8 cellular contexts compared by ENCODE assay signal in the genomic region with DNA sequence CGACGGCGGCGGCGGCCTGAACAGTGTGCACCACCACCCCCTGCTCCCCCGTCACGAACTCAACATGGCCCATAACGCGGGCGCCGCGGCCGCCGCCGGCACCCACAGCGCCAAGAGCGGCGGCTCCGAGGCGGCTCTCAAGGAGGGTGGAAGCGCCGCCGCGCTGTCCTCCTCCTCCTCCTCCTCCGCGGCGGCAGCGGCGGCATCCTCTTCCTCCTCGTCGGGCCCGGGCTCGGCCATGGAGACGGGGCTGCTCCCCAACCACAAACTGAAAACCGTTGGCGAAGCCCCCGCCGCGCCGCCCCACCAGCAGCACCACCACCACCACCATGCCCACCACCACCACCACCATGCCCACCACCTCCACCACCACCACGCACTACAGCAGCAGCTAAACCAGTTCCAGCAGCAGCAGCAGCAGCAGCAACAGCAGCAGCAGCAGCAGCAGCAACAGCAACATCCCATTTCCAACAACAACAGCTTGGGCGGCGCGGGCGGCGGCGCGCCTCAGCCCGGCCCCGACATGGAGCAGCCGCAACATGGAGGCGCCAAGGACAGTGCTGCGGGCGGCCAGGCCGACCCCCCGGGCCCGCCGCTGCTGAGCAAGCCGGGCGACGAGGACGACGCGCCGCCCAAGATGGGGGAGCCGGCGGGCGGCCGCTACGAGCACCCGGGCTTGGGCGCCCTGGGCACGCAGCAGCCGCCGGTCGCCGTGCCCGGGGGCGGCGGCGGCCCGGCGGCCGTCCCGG. TPM values are rescaled to one million over a fixed set of nuclear protein-coding genes. Genes with fewer than 3 reads are reported as not detected.
DNase-seq lines count a peak whose midpoint lies in the region; ATAC-seq and TF ChIP-seq lines count a peak whose summit lies in the region.

No MANE protein-coding gene starts in this region.

- H3K4me3 ChIP-seq in MG63 (peak overlapping the region; percentile 68), lower lobe of right lung (peak overlapping the region; percentile 71)

- in situ Hi-C loops in Caki2 (cut with HindIII; ENCODE audit: low pct_unique_long_range_greater_than_20kb, low sequenced_read_pairs), result no loop called here

- POLR2A ChIA-PET in activated CD4-positive, alpha-beta T cell treated with anti-CD3 and anti-CD28 coated beads for 36 hours (lab: Charles Lee), result interaction anchor here (0.9 to 2.0 kb wide), 3 partner anchors 10 to 244 kb away, joined by 3 to 4 read pairs (median 3); no protein-coding TSS in a partner anchor

- H3K27me3 Mint-ChIP-seq in activated CD4-positive, alpha-beta T cell treated with anti-CD3 and anti-CD28 coated beads for 36 hours, result no peaks in the 10 kb centered on the region
- peaks cover 19% of the 10 kb centered on the region for H3K27me3 Mint-ChIP-seq in dendritic cell treated with granulocyte-macrophage colony-stimulating factor and Interleukin-4, amounts not matched to agents 40 ng/mL and 50 ng/mL, for 4 days

- intact Hi-C loops in activated CD4-positive, alpha-beta T cell treated with anti-CD3 and anti-CD28 coated beads for 36 hours (cut with DNase I, micrococcal nuclease), result loop anchor here (1.0 to 10.0 kb wide), 10 partner anchors 57 to 497 kb away; no protein-coding TSS in a partner anchor
- intact Hi-C loops in dendritic cell treated with granulocyte-macrophage colony-stimulating factor and Interleukin-4, amounts not matched to agents 40 ng/mL and 50 ng/mL, for 4 days (cut with micrococcal nuclease), result loop anchor here (1.0 to 2.0 kb wide), 2 partner anchors 91 to 213 kb away; no protein-coding TSS in a partner anchor
- intact Hi-C loops in lower lobe of right lung (cut with DNase I), result no loop called here

- no peaks in the 10 kb centered on the region for H3K9me3 Mint-ChIP-seq in activated CD4-positive, alpha-beta T cell treated with anti-CD3 and anti-CD28 coated beads for 36 hours (ENCODE audit: low read depth)
- no peaks in the 10 kb centered on the region for H3K9me3 Mint-ChIP-seq in dendritic cell treated with granulocyte-macrophage colony-stimulating factor and Interleukin-4, amounts not matched to agents 40 ng/mL and 50 ng/mL, for 4 days

- DNase-seq in Caki2 (ENCODE audit: low read depth) (peak; percentile 56), MG63 (peak; percentile 56), lower lobe of right lung (peak; percentile 74), A172 (ENCODE audit: low spot score) (no peak)
- DNase-seq in activated CD4-positive, alpha-beta T cell treated with anti-CD3 and anti-CD28 coated beads for 36 hours, result peak; percentile 75
- peak; percentile 26 to 54 (median 34) for DNase-seq in stimulated activated CD4-positive, alpha-beta T cell treated with anti-CD3 and anti-CD28 coated beads, TNF-alpha, amount 100 ng/mL, for 4 hours (ENCODE audit: low read depth in 3 of 3)

- H3K36me3 Mint-ChIP-seq in activated CD4-positive, alpha-beta T cell treated with anti-CD3 and anti-CD28 coated beads for 36 hours (ENCODE audit: low read depth), result no peaks in the 10 kb centered on the region
- H3K36me3 Mint-ChIP-seq in dendritic cell treated with granulocyte-macrophage colony-stimulating factor and Interleukin-4, amounts not matched to agents 40 ng/mL and 50 ng/mL, for 4 days (ENCODE audit: low read depth), result peaks cover 7% of the 10 kb centered on the region

- H3K4me1 Mint-ChIP-seq in activated CD4-positive, alpha-beta T cell treated with anti-CD3 and anti-CD28 coated beads for 36 hours, result peaks cover 18% of the 10 kb centered on the region
- peaks cover 33% of the 10 kb centered on the region for H3K4me1 Mint-ChIP-seq in dendritic cell treated with granulocyte-macrophage colony-stimulating factor and Interleukin-4, amounts not matched to agents 40 ng/mL and 50 ng/mL, for 4 days (ENCODE audit: low read depth)

- ATAC-seq in GM21717 (IDR thresholded peaks at IDR 0.05; ENCODE audit: unreplicated experiment) (peak; percentile 4), lower lobe of right lung (peak; percentile 41 to 65)
- ATAC-seq in activated CD4-positive, alpha-beta T cell treated with anti-CD3 and anti-CD28 coated beads for 36 hours, result peak; percentile 23

- no peak for TF ChIP-seq CTCF in lower lobe of right lung (IDR thresholded peaks at IDR 0.05)

- no peaks in the 10 kb centered on the region for H3K9me3 ChIP-seq in MG63
- H3K9me3 ChIP-seq in lower lobe of right lung, result no peaks in the 10 kb centered on the region

- H3K27ac ChIP-seq in lower lobe of right lung, result peak overlapping the region; percentile 92

- H3K4me3 Mint-ChIP-seq in activated CD4-positive, alpha-beta T cell treated with anti-CD3 and anti-CD28 coated beads for 36 hours, result peak overlapping the region; percentile 82
- peak overlapping the region; percentile 97 for H3K4me3 Mint-ChIP-seq in dendritic cell treated with granulocyte-macrophage colony-stimulating factor and Interleukin-4, amounts not matched to agents 40 ng/mL and 50 ng/mL, for 4 days

- H3K36me3 ChIP-seq in MG63 (no peaks in the 10 kb centered on the region), lower lobe of right lung (no peaks in the 10 kb centered on the region)

- peak overlapping the region; percentile 92 for H3K27ac Mint-ChIP-seq in activated CD4-positive, alpha-beta T cell treated with anti-CD3 and anti-CD28 coated beads for 36 hours
- H3K27ac Mint-ChIP-seq in dendritic cell treated with granulocyte-macrophage colony-stimulating factor and Interleukin-4, amounts not matched to agents 40 ng/mL and 50 ng/mL, for 4 days, result peak overlapping the region; percentile 97

- peaks cover 47% of the 10 kb centered on the region for H3K4me1 ChIP-seq in lower lobe of right lung

- CTCF ChIA-PET in activated CD4-positive, alpha-beta T cell treated with anti-CD3 and anti-CD28 coated beads for 36 hours (lab: Charles Lee), result no interaction called here

- H3K27me3 ChIP-seq in MG63, result no peaks in the 10 kb centered on the region
- H3K27me3 ChIP-seq in lower lobe of right lung (ENCODE audit: low read depth), result no peaks in the 10 kb centered on the region

RNA-seq across cellular contexts. Expression of a gene that starts 0.9 kb away (rescaled TPM):
- 3.2 and 6.9 TPM in 2 replicates for total RNA-seq in Caki2 (2014; rRNA removed; shearing (Covaris generic); ENCODE audit: low replicate concordance)
- total RNA-seq in MG63 (2014; rRNA removed; shearing (Covaris generic); ENCODE audit: low replicate concordance), result 9.2 and 9.9 TPM in 2 replicates
- total RNA-seq in activated CD4-positive, alpha-beta T cell treated with anti-CD3 and anti-CD28 coated beads for 36 hours, result 10 to 100 TPM; 42.2 to 53.6 TPM
- total RNA-seq in lower lobe of right lung, result 95.5 TPM
- 13.8 and 14.4 TPM in 2 replicates for total RNA-seq in A172 (2014; rRNA removed; shearing (Covaris generic))
